18 cellular contexts compared by ENCODE assay signal in genomic region chr17:14464741-14465140, GRCh38.
DNase-seq lines count a peak whose midpoint lies in the region; ATAC-seq and TF ChIP-seq lines count a peak whose summit lies in the region.
"Had no signal": no experiment of that assay in that cellular context is flagged by ENCODE, and none has a peak within 500 bp of the region (broad histone marks: within the 10 kb centered on the region; RNA-seq: fewer than 3 reads in every experiment).

No MANE protein-coding gene starts in this region.

- TF ChIP-seq POLR2A in prostate gland (IDR thresholded peaks at IDR 0.05) (no peak), GM18505 (IDR thresholded peaks at IDR 0.05; ENCODE audit: borderline replicate concordance, extremely low read depth, insufficient read depth, insufficient read length) (no peak)

- TF ChIP-seq CTCF in BJ (IDR thresholded peaks at IDR 0.05; ENCODE audit: insufficient read depth, low read depth, low read length) (no peak), epithelial cell of esophagus (IDR thresholded peaks at IDR 0.05; ENCODE audit: insufficient read depth, low read depth, low read length, missing control alignments) (no peak), prostate gland (IDR thresholded peaks at IDR 0.05) (no peak)

- 14% methylated on average over 4 of the region's 4 CpGs for WGBS in prostate gland

- peak; percentile 86 for DNase-seq in BJ (ENCODE audit: low read depth)
- DNase-seq in M059J (ENCODE audit: low read depth): peak; percentile 20
- DNase-seq in epithelial cell of esophagus (ENCODE audit: low read depth): peak; percentile 61
- DNase-seq in prostate gland (ENCODE audit: low spot score): peak; percentile 10
- DNase-seq in GF-D8 (lab: John Stamatoyannopoulos, UW): no peak
- DNase-seq: activated B cell treated with CpG ODN at 0.5 μM for 24 hours; activated effector memory CD4-positive, alpha-beta T cell treated with Interleukin-2 at 50 U/mL for 16 hours; anterior cingulate cortex; colonic mucosa; left ventricle myocardium inferior; stomach; uterus had no signal

- no peak for ATAC-seq in GM18505 (IDR thresholded peaks at IDR 0.05; ENCODE audit: unreplicated experiment)
- no peak for ATAC-seq in HG02852 (IDR thresholded peaks at IDR 0.05; ENCODE audit: unreplicated experiment)
- ATAC-seq in HG02588 (IDR thresholded peaks at IDR 0.05; ENCODE audit: unreplicated experiment): no peak
- ATAC-seq: Right ventricle myocardium inferior had no signal

- H3K4me3 ChIP-seq in BJ (ENCODE audit: low read depth, low read length) (no peak overlapping the region), epithelial cell of esophagus (ENCODE audit: low read length) (no peak overlapping the region), prostate gland (no peak overlapping the region)
- H3K4me3 ChIP-seq: colonic mucosa, esophagus muscularis mucosa, left ventricle myocardium inferior, stomach, uterus had no signal

- H3K9me3 ChIP-seq in prostate gland: no peaks in the 10 kb centered on the region
- H3K9me3 ChIP-seq: colonic mucosa, left ventricle myocardium inferior, stomach, uterus had no signal

- no peaks in the 10 kb centered on the region; the same call in 1 of the 2 replicates for H3K27me3 ChIP-seq in BJ (ENCODE audit: control insufficient read depth, insufficient read depth, low read length)
- no peaks in the 10 kb centered on the region for H3K27me3 ChIP-seq in prostate gland (replicated peaks; ENCODE audit: insufficient read depth)
- H3K27me3 ChIP-seq: colonic mucosa, stomach, uterus had no signal

- no peak overlapping the region for H3K27ac ChIP-seq in prostate gland
- H3K27ac ChIP-seq: C4-2B, colonic mucosa, esophagus muscularis mucosa, left ventricle myocardium inferior, stomach, uterus had no signal

- H3K36me3 ChIP-seq in BJ (ENCODE audit: control insufficient read depth, insufficient read depth, low read length) (no peaks in the 10 kb centered on the region; the same call in 1 of the 2 replicates), prostate gland (no peaks in the 10 kb centered on the region)
- H3K36me3 ChIP-seq: colonic mucosa, esophagus muscularis mucosa, left ventricle myocardium inferior, stomach, uterus had no signal

- H3K4me1 ChIP-seq in prostate gland (replicated peaks): no peaks in the 10 kb centered on the region
- H3K4me1 ChIP-seq: colonic mucosa, esophagus muscularis mucosa, left ventricle myocardium inferior, uterus had no signal

- POLR2A ChIA-PET in BJ (lab: Charles Lee): no interaction called here

- CTCF ChIA-PET in BJ (lab: Yijun Ruan, JAX): interaction anchor here (1.2 kb wide), 1 partner anchor 1111 kb away, joined by 3 read pairs; no protein-coding TSS in a partner anchor

- intact Hi-C loops in prostate gland (cut with DNase I): no loop called here
